ENCODE assay signal across 10 cellular contexts in genomic region chr13:41005709-41006108, GRCh38. TPM values are rescaled to one million over a fixed set of nuclear protein-coding genes. Genes with fewer than 3 reads are reported as not detected.
DNase-seq lines count a peak whose midpoint lies in the region; ATAC-seq and TF ChIP-seq lines count a peak whose summit lies in the region.
"Had no signal": no experiment of that assay in that cellular context is flagged by ENCODE, and none has a peak within 500 bp of the region (broad histone marks: within the 10 kb centered on the region; RNA-seq: fewer than 3 reads in every experiment).

No MANE protein-coding gene starts in this region.

- POLR2A ChIA-PET in MCF 10A (lab: Yijun Ruan, JAX): interaction anchor here (0.7 to 1.5 kb wide), 3 partner anchors 9 to 53 kb away, joined by 3 to 4 read pairs (median 3); no protein-coding TSS in a partner anchor
- POLR2A ChIA-PET in activated CD4-positive, alpha-beta memory T cell treated with anti-CD3 and anti-CD28 coated beads for 36 hours (lab: Charles Lee): interaction anchor here (0.8 to 2.0 kb wide), 4 partner anchors 10 to 34 kb away, joined by 3 to 6 read pairs (median 5); no protein-coding TSS in a partner anchor
- POLR2A ChIA-PET in GM10248 (lab: Yijun Ruan, JAX): interaction anchor here (0.9 kb wide), 1 partner anchor 19 kb away, joined by 3 read pairs; no protein-coding TSS in a partner anchor

- no peaks in the 10 kb centered on the region for H3K27me3 ChIP-seq in mammary epithelial cell (ENCODE audit: insufficient read depth, low read length)
- H3K27me3 ChIP-seq in right lobe of liver: no peaks in the 10 kb centered on the region

- peaks cover 24% of the 10 kb centered on the region for H3K4me1 ChIP-seq in mammary epithelial cell (ENCODE audit: insufficient read depth, low read length)
- H3K4me1 ChIP-seq in right lobe of liver: peaks cover 0 to 55% (median 14%) of the 10 kb centered on the region in 4 donors

- H3K27me3 Mint-ChIP-seq in MCF 10A (ENCODE audit: insufficient read depth, unreplicated experiment): no peaks in the 10 kb centered on the region
- H3K27me3 Mint-ChIP-seq in activated CD4-positive, alpha-beta memory T cell treated with anti-CD3 and anti-CD28 coated beads for 36 hours: no peaks in the 10 kb centered on the region

- no peak overlapping the region for H3K4me3 ChIP-seq in mammary epithelial cell (replicated peaks in 1 of 3; ENCODE audit: insufficient read depth in 1 of 3, low read depth in 2 of 3, low read length in 3 of 3)
- H3K4me3 ChIP-seq in right lobe of liver: no peak overlapping the region
- H3K4me3 ChIP-seq: left ventricle myocardium inferior had no signal

- no peak for DNase-seq in MCF 10A (ENCODE audit: unreplicated experiment)
- no peak for DNase-seq in mammary epithelial cell
- no peak for DNase-seq in activated CD4-positive, alpha-beta memory T cell treated with anti-CD3 and anti-CD28 coated beads for 36 hours
- DNase-seq in right lobe of liver: no peak
- no peak for DNase-seq in GM10248 (ENCODE audit: extremely low spot score)
- DNase-seq in GF-D8 (lab: John Stamatoyannopoulos, UW): no peak
- DNase-seq in AML-193 (lab: John Stamatoyannopoulos, UW): no peak
- DNase-seq: left ventricle myocardium inferior had no signal

- H3K4me3 Mint-ChIP-seq in MCF 10A (ENCODE audit: unreplicated experiment): peak overlapping the region; percentile 24
- peak overlapping the region; percentile 64 for H3K4me3 Mint-ChIP-seq in activated CD4-positive, alpha-beta memory T cell treated with anti-CD3 and anti-CD28 coated beads for 36 hours

- no peak overlapping the region for H3K27ac ChIP-seq in mammary epithelial cell (ENCODE audit: insufficient read depth, low read depth, low read length)
- peak overlapping the region in 2 of 3 donors; percentile 20 to 31 for H3K27ac ChIP-seq in right lobe of liver
- H3K27ac ChIP-seq: left ventricle myocardium inferior, parathyroid adenoma had no signal

- H3K36me3 ChIP-seq in mammary epithelial cell (ENCODE audit: insufficient read depth, low read length): peaks cover 3% of the 10 kb centered on the region
- H3K36me3 ChIP-seq in right lobe of liver: no peaks in the 10 kb centered on the region
- H3K36me3 ChIP-seq: left ventricle myocardium inferior had no signal

- peaks cover 1% of the 10 kb centered on the region for H3K36me3 Mint-ChIP-seq in MCF 10A (ENCODE audit: insufficient read depth, unreplicated experiment)
- peaks cover 5% of the 10 kb centered on the region for H3K36me3 Mint-ChIP-seq in activated CD4-positive, alpha-beta memory T cell treated with anti-CD3 and anti-CD28 coated beads for 36 hours

- dilution Hi-C loops in mammary epithelial cell (cut with HindIII; ENCODE audit: low sequenced_read_pairs): no loop called here

- peaks cover 94% of the 10 kb centered on the region for H3K79me2 ChIP-seq in mammary epithelial cell (ENCODE audit: insufficient read depth, low read length)

- no peak overlapping the region for H2AFZ ChIP-seq in mammary epithelial cell (ENCODE audit: low read depth, low read length)
- H2AFZ ChIP-seq: parathyroid adenoma had no signal

- H3K27ac Mint-ChIP-seq in MCF 10A (ENCODE audit: low read depth, unreplicated experiment): no peak overlapping the region
- H3K27ac Mint-ChIP-seq in activated CD4-positive, alpha-beta memory T cell treated with anti-CD3 and anti-CD28 coated beads for 36 hours: peak overlapping the region; percentile 79

- H3K9me3 Mint-ChIP-seq in MCF 10A (ENCODE audit: unreplicated experiment): no peaks in the 10 kb centered on the region
- no peaks in the 10 kb centered on the region for H3K9me3 Mint-ChIP-seq in activated CD4-positive, alpha-beta memory T cell treated with anti-CD3 and anti-CD28 coated beads for 36 hours

- in situ Hi-C loops in mammary epithelial cell (cut with MboI; ENCODE audit: low sequenced_read_pairs in 2 of 2): no loop called here

- intact Hi-C loops in MCF 10A (cut with micrococcal nuclease) (no loop called here), mammary epithelial cell (cut with micrococcal nuclease) (no loop called here), right lobe of liver (cut with DNase I) (no loop called here)
- intact Hi-C loops in activated CD4-positive, alpha-beta memory T cell treated with anti-CD3 and anti-CD28 coated beads for 36 hours (cut with micrococcal nuclease): loop anchor here (1.0 to 10.0 kb wide), 5 partner anchors 10 to 981 kb away; partner anchors contain the start of gene ELF1

- TF ChIP-seq POLR2A in right lobe of liver (IDR thresholded peaks at IDR 0.05): no peak

- BruUV-seq in MCF 10A (replicated peaks; lab: Mats Ljungman, UMichigan) (no TSS peak), mammary epithelial cell (replicated peaks; lab: Mats Ljungman, UMichigan) (no TSS peak)

- H3K4me1 Mint-ChIP-seq in MCF 10A (ENCODE audit: insufficient read depth, unreplicated experiment): peaks cover 42% of the 10 kb centered on the region
- peaks cover 66% of the 10 kb centered on the region for H3K4me1 Mint-ChIP-seq in activated CD4-positive, alpha-beta memory T cell treated with anti-CD3 and anti-CD28 coated beads for 36 hours (ENCODE audit: low read depth)

- H3K9me3 ChIP-seq in mammary epithelial cell (replicated peaks; ENCODE audit: insufficient read depth, low read length) (no peaks in the 10 kb centered on the region), right lobe of liver (no peaks in the 10 kb centered on the region)
- H3K9me3 ChIP-seq: left ventricle myocardium inferior had no signal

- ATAC-seq in right lobe of liver (no peak), HG02678 (IDR thresholded peaks at IDR 0.05; ENCODE audit: unreplicated experiment) (no peak)

- CTCF ChIA-PET in MCF 10A (lab: Yijun Ruan, JAX): interaction anchor here (0.6 kb wide), 1 partner anchor 13 kb away, joined by 3 read pairs; the partner anchor contains the start of gene ELF1
- CTCF ChIA-PET in mammary epithelial cell (lab: Charles Lee; ENCODE audit: low non-redundant PET): no interaction called here
- CTCF ChIA-PET in activated CD4-positive, alpha-beta memory T cell treated with anti-CD3 and anti-CD28 coated beads for 36 hours (lab: Charles Lee): interaction anchor here (1.0 to 1.8 kb wide), 3 partner anchors 21 to 48 kb away, joined by 3 to 7 read pairs (median 5); no protein-coding TSS in a partner anchor
- CTCF ChIA-PET in GM10248 (lab: Yijun Ruan, JAX): interaction anchor here (1.1 to 1.5 kb wide), 5 partner anchors 10 to 31 kb away, joined by 3 to 5 read pairs (median 4); no protein-coding TSS in a partner anchor

- peaks cover 5% of the 10 kb centered on the region for H4K20me1 ChIP-seq in mammary epithelial cell (ENCODE audit: insufficient read depth, low read length)

- no peak overlapping the region for H3K9ac ChIP-seq in mammary epithelial cell (ENCODE audit: insufficient read depth, low read length)
- H3K9ac ChIP-seq: parathyroid adenoma had no signal

- no peak for TF ChIP-seq CTCF in MCF 10A (IDR thresholded peaks at IDR 0.05; ENCODE audit: unreplicated experiment)
- TF ChIP-seq CTCF in mammary epithelial cell (conservative IDR thresholded peaks at IDR 0.05 in 1 of 2, IDR thresholded peaks at IDR 0.05 in 1 of 2; ENCODE audit: extremely low read depth in 1 of 2, insufficient read depth in 1 of 2, low read depth in 1 of 2, low read length in 2 of 2): no peak
- TF ChIP-seq CTCF in right lobe of liver (IDR thresholded peaks at IDR 0.05): no peak
- TF ChIP-seq CTCF in GM10248 (IDR thresholded peaks at IDR 0.05; ENCODE audit: control extremely low read depth, extremely low read depth, low read depth, missing control alignments): no peak

- no peak overlapping the region for H3K4me2 ChIP-seq in mammary epithelial cell (ENCODE audit: insufficient read depth, low read depth, low read length)

RNA-seq across cellular contexts. Expression of gene ELF1, which starts 13.4 kb away (rescaled TPM):
- total RNA-seq in MCF 10A (2022) (73.7 and 82.1 TPM in 2 replicates), mammary epithelial cell (10 to 100 TPM; 48.0 to 66.3 TPM), right lobe of liver (10 to 100 TPM; 24.1 to 35.4 (median 31.0) TPM)
- polyA plus RNA-seq in mammary epithelial cell: 32.6 TPM
- 51.3 TPM for polyA minus RNA-seq in mammary epithelial cell
- total RNA-seq in activated CD4-positive, alpha-beta memory T cell treated with anti-CD3 and anti-CD28 coated beads for 36 hours: 10 to 100 TPM; 70.8 to 71.2 TPM

RNA-seq across cellular contexts. Expression of gene WBP4, which starts 55.6 kb away (rescaled TPM):
- 14.7 and 16.0 TPM in 2 replicates for total RNA-seq in MCF 10A (2022)
- 10 to 100 TPM in 1 of 2 donors, 1 to 10 TPM in 1; 5.0 to 12.4 TPM for total RNA-seq in mammary epithelial cell
- polyA plus RNA-seq in mammary epithelial cell: 5.2 TPM
- 0.98 TPM for polyA minus RNA-seq in mammary epithelial cell
- 10 to 100 TPM; 12.6 to 13.5 TPM for total RNA-seq in activated CD4-positive, alpha-beta memory T cell treated with anti-CD3 and anti-CD28 coated beads for 36 hours
- total RNA-seq in right lobe of liver: 1 to 10 TPM; 3.8 to 6.9 (median 4.6) TPM
